Comparison of ENCODE assay signal across 8 cellular contexts in genomic region chr1:9615316-9616063, GRCh38. TPM values are rescaled to one million over a fixed set of nuclear protein-coding genes. Genes with fewer than 3 reads are reported as not detected.
DNase-seq lines count a peak whose midpoint lies in the region; ATAC-seq and TF ChIP-seq lines count a peak whose summit lies in the region.

No MANE protein-coding gene starts in this region.

- ATAC-seq in HG03439 (IDR thresholded peaks at IDR 0.05; ENCODE audit: unreplicated experiment) (no peak), HG02763 (IDR thresholded peaks at IDR 0.05; ENCODE audit: unreplicated experiment) (no peak)

- CTCF ChIA-PET in MCF 10A (lab: Yijun Ruan, JAX) = interaction anchor here (0.5 to 3.4 kb wide), 6 partner anchors 11 to 318 kb away, joined by 3 to 14 read pairs (median 4); no protein-coding TSS in a partner anchor

- H3K4me3 Mint-ChIP-seq in MCF 10A (ENCODE audit: unreplicated experiment) = no peak overlapping the region

- DNase-seq in MCF 10A (ENCODE audit: unreplicated experiment) = peak; percentile 60
- no peak for DNase-seq in breast epithelium (ENCODE audit: low spot score in 2 of 2)
- DNase-seq in NCI-H510A (lab: John Stamatoyannopoulos, UW) = peak; percentile 42
- DNase-seq in activated T-cell treated with anti-CD3 and anti-CD28 coated beads for 24 hours (ENCODE audit: low read depth) = peak; percentile 39
- DNase-seq in fibroblast of pulmonary artery (ENCODE audit: low read depth) = peak; percentile 42
- DNase-seq in posterior cingulate gyrus = peak; percentile 37 to 93 (median 64)

- no peak overlapping the region for H3K27ac Mint-ChIP-seq in MCF 10A (ENCODE audit: low read depth, unreplicated experiment)

- POLR2A ChIA-PET in MCF 10A (lab: Yijun Ruan, JAX) = interaction anchor here (0.6 to 0.7 kb wide), 3 partner anchors 21 to 278 kb away, joined by 3 read pairs; no protein-coding TSS in a partner anchor

- peak; percentile 57 for TF ChIP-seq CTCF in MCF 10A (IDR thresholded peaks at IDR 0.05; ENCODE audit: unreplicated experiment)
- TF ChIP-seq CTCF in breast epithelium (IDR thresholded peaks at IDR 0.05) = peak in 1 of 3 donors; percentile 34
- peak; percentile 73 for TF ChIP-seq CTCF in fibroblast of pulmonary artery (IDR thresholded peaks at IDR 0.05; ENCODE audit: low read length, missing control alignments)

- no peak for TF ChIP-seq POLR2A in breast epithelium (IDR thresholded peaks at IDR 0.05)

- no peaks in the 10 kb centered on the region for H3K4me1 ChIP-seq in breast epithelium

- no peaks in the 10 kb centered on the region for H3K4me1 Mint-ChIP-seq in MCF 10A (ENCODE audit: insufficient read depth, unreplicated experiment)

- no peak overlapping the region for H3K27ac ChIP-seq in breast epithelium

- peaks cover 15% of the 10 kb centered on the region for H3K36me3 Mint-ChIP-seq in MCF 10A (ENCODE audit: insufficient read depth, unreplicated experiment)

- no peaks in the 10 kb centered on the region for H3K27me3 Mint-ChIP-seq in MCF 10A (ENCODE audit: insufficient read depth, unreplicated experiment)

- no peaks in the 10 kb centered on the region for H3K36me3 ChIP-seq in breast epithelium

- no peaks in the 10 kb centered on the region for H3K27me3 ChIP-seq in breast epithelium

- no peaks in the 10 kb centered on the region for H3K9me3 ChIP-seq in breast epithelium

- H3K4me3 ChIP-seq in breast epithelium (no peak overlapping the region), fibroblast of pulmonary artery (replicated peaks; ENCODE audit: low read depth, low read length) (no peak overlapping the region)

- no peaks in the 10 kb centered on the region for H3K9me3 Mint-ChIP-seq in MCF 10A (ENCODE audit: unreplicated experiment)

- BruUV-seq in MCF 10A (replicated peaks; lab: Mats Ljungman, UMichigan) = no TSS peak

- intact Hi-C loops in MCF 10A (cut with micrococcal nuclease) = no loop called here
- intact Hi-C loops in breast epithelium (cut with DNase I; ENCODE audit: low total_unique reads) = no loop called here
- intact Hi-C loops in posterior cingulate gyrus (cut with DNase I) = no loop called here

RNA-seq across cellular contexts. Expression of gene TMEM201, which starts 26.8 kb away (rescaled TPM):
- total RNA-seq in MCF 10A (2022) (9.2 and 11.1 TPM in 2 replicates), breast epithelium (1 to 10 TPM; 5.0 to 6.2 (median 5.0) TPM)

RNA-seq across cellular contexts. Expression of gene PIK3CD, which starts 36.0 kb away (rescaled TPM):
- total RNA-seq in MCF 10A (2022) (6.3 and 7.0 TPM in 2 replicates), breast epithelium (10 to 100 TPM in 2 of 3 donors, 1 to 10 TPM in 1; 8.2 to 12.1 (median 11.9) TPM)

Comparison
In these comparisons a context has a peak if more than half of its experiments do, and no peak if none do; other contexts are left out.
1. DNase-seq: peak in MCF 10A (single experiment), NCI-H510A (single experiment), activated T-cell treated with anti-CD3 and anti-CD28 coated beads for 24 hours (single experiment), fibroblast of pulmonary artery (single experiment) and posterior cingulate gyrus (10 of 10); none in breast epithelium (0 of 2).